ENCODE assay signal across 8 cellular contexts in the genomic region with DNA sequence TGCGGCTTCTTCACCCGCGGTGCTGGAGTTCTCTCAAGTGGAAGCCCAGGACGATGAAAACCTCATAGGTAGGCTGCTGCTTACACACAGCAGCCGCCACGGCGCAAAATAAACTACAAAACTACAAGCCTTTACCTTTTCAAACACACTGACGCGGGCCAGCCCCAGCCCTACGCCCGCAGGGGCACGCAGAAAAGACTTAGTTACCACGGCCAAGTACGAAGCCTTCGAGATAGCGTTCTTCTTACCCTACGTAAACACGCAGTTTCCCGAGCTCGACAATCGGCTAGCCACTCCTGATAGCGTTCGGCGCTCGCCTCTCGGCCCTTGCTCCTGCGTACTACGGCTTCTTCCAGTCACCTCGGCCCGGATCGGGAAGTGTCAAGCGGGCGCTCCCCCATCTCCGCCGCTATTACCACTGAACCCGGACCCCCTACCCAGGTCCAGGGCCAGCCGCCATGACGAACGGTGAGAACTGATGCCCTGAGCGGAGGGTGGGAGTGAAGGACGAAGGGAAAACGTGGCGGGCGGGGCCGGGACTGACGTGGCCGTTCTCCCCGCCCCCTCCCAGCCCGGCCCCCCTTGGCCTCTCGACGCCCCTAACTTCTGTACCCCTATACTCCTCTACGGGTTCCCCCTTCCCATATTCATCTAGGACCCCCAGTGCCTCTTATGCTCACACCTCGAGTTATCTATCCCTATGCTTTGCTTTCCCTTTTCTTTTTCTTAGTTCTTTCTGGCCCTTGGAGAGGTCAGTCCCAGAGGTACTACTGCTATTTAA. TPM values are rescaled to one million over a fixed set of nuclear protein-coding genes. Genes with fewer than 3 reads are reported as not detected.
DNase-seq lines count a peak whose midpoint lies in the region; ATAC-seq, FAIRE-seq and TF ChIP-seq lines count a peak whose summit lies in the region.

A gene (plus strand): TSS at position 350 of the 781 bp plus-strand sequence. CDS start 109 bp downstream, at position 459.

- H3K27ac Mint-ChIP-seq in T-helper 17 cell, result peak within 1 kb of the TSS; percentile 98

- no peak for TF ChIP-seq CTCF in psoas muscle (IDR thresholded peaks at IDR 0.05)

- no peaks in the 10 kb centered on the region for H3K27me3 ChIP-seq in psoas muscle (ENCODE audit: insufficient read depth in 3 of 3, low read length in 2 of 3)

- H3K4me3 Mint-ChIP-seq in T-helper 17 cell, result peak within 1 kb of the TSS; percentile 98

- H3K27me3 Mint-ChIP-seq in T-helper 17 cell, result no peaks in the 10 kb centered on the region

- no peaks in the 10 kb centered on the region for H3K36me3 Mint-ChIP-seq in T-helper 17 cell (ENCODE audit: low read depth)

- H3K4me1 ChIP-seq in psoas muscle, result peaks cover 33% of the 10 kb centered on the region

- H3K4me1 Mint-ChIP-seq in T-helper 17 cell, result peaks cover 24% of the 10 kb centered on the region

- 0 to 1% (median 0%) methylated on average over 45 to 53 of the region's 53 CpGs for WGBS in psoas muscle, 3 donors

- ATAC-seq in GM18499 (IDR thresholded peaks at IDR 0.05; ENCODE audit: insufficient read depth, unreplicated experiment) (peak; percentile 67), HG02938 (IDR thresholded peaks at IDR 0.05; ENCODE audit: unreplicated experiment) (peak; percentile 90), T-helper 17 cell (peak; percentile 95), left ventricle myocardium superior (peak; percentile 96), psoas muscle (peak; percentile 94 to 95 (median 94))

- DNase-seq in NCI-H187 (lab: John Stamatoyannopoulos, UW) (peak; percentile 53 to 84), T-helper 17 cell (peak; percentile 73 to 78 (median 75)), amygdala (lab: John Stamatoyannopoulos, UW) (peak; percentile 57 to 95 (median 85)), left ventricle myocardium superior (peak; percentile 93), psoas muscle (peak; percentile 92 to 94), urothelium cell line (ENCODE audit: low spot score) (peak; percentile 91)

- H3K9me3 ChIP-seq in T-helper 17 cell (ENCODE audit: control insufficient read depth, low read length, poor library complexity, severe bottlenecking) (no peaks in the 10 kb centered on the region), psoas muscle (no peaks in the 10 kb centered on the region)

- peak within 1 kb of the TSS; percentile 99 for H3K27ac ChIP-seq in psoas muscle

- peaks cover 6 to 31% of the 10 kb centered on the region in 2 donors for H3K36me3 ChIP-seq in psoas muscle (ENCODE audit: insufficient read depth in 1 of 2, low read depth in 1 of 2)

- peak within 1 kb of the TSS; percentile 92 for H3K4me3 ChIP-seq in psoas muscle

- peak; percentile 13 for FAIRE-seq in urothelium cell line (lab: Jason Lieb, UNC)

- intact Hi-C loops in left ventricle myocardium superior (cut with micrococcal nuclease), result no loop called here
- intact Hi-C loops in psoas muscle (cut with DNase I), result loop anchor here (5.0 kb wide), 1 partner anchor 48 kb away; a partner anchor contains a TSS

RNA-seq across cellular contexts. Expression of the gene that starts here (rescaled TPM):
- 10 to 100 TPM; 63.4 to 70.8 TPM for total RNA-seq in T-helper 17 cell
- total RNA-seq in left ventricle myocardium superior, result 31.5 TPM
- 10 to 100 TPM; 27.2 to 56.0 (median 34.0) TPM for total RNA-seq in psoas muscle
- 10 to 100 TPM; 19.8 to 39.1 (median 20.2) TPM for polyA plus RNA-seq in psoas muscle

Comparison
In these comparisons a context has a peak if more than half of its experiments do, and no peak if none do; other contexts are left out.
1. Peak in every context shown above with its lines: DNase-seq, ATAC-seq, H3K4me3 ChIP-seq and H3K27ac ChIP-seq.